Comparison of ENCODE assay signal across 8 cellular contexts in the genomic region with DNA sequence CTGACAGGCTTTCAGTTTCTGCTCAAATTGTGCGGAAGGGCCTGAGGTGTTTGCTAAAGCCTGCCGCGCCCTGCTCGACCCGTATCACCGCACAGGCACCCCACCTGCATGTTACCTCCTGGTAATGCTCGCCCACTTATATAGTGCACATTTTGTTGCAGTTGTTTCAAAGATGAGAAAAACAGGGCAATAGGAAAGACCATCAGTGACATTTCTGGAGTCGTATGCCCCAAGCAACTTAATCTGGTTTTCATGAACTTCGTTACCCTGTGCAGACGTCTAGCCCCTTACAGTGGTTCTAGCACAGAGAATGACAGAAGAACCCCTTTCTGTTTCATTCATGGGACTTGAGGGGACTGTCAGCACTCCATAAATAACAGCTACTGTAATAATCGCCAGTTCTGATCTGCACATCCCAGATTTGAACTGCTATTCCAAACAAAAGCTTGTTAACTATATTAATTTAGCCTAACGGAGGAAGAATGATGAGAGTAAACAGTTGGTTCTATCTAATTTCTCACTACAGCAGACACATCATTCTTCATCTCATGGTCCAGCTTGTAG. TPM values are rescaled to one million over a fixed set of nuclear protein-coding genes. Genes with fewer than 3 reads are reported as not detected.
DNase-seq lines count a peak whose midpoint lies in the region; ATAC-seq and TF ChIP-seq lines count a peak whose summit lies in the region.

No MANE protein-coding gene starts in this region.

- H3K9me3 Mint-ChIP-seq in activated CD4-positive, alpha-beta T cell treated with anti-CD3 and anti-CD28 coated beads, Interleukin-2, amount 10 ng/mL, durations not matched to agents 7 days and 5 days: no peaks in the 10 kb centered on the region
- no peaks in the 10 kb centered on the region for H3K9me3 Mint-ChIP-seq in WTC11

- no peaks in the 10 kb centered on the region for H3K27me3 ChIP-seq in stomach smooth muscle (ENCODE audit: control insufficient read depth in 1 of 2, insufficient read depth in 2 of 2, low read length in 2 of 2)

- ATAC-seq in HG03025 (IDR thresholded peaks at IDR 0.05; ENCODE audit: low FRiP score, unreplicated experiment) (peak; percentile 25), WTC11 (no peak)

- no peak for DNase-seq in activated CD4-positive, alpha-beta T cell treated with anti-CD3 and anti-CD28 coated beads, Interleukin-2, amount 10 ng/mL, durations not matched to agents 7 days and 5 days
- DNase-seq in activated CD4-positive, alpha-beta T cell treated with anti-CD3 and anti-CD28 coated beads, Interleukin-2, amount 50 U/mL, for 1 hour: no peak
- no peak for DNase-seq in WTC11 (ENCODE audit: low spot score)
- no peak for DNase-seq in NCI-H2081 treated with DMSO at 0.1 percent for 48 hours (lab: John Stamatoyannopoulos, UW)
- no peak for DNase-seq in NCI-H69 (lab: John Stamatoyannopoulos, UW)

- peaks cover 21% of the 10 kb centered on the region for H3K36me3 Mint-ChIP-seq in activated CD4-positive, alpha-beta T cell treated with anti-CD3 and anti-CD28 coated beads, Interleukin-2, amount 10 ng/mL, durations not matched to agents 7 days and 5 days (ENCODE audit: low read depth)
- peaks cover 8% of the 10 kb centered on the region for H3K36me3 Mint-ChIP-seq in WTC11

- TF ChIP-seq CTCF in WTC11 (IDR thresholded peaks at IDR 0.05): no peak

- no peaks in the 10 kb centered on the region for H3K9me3 ChIP-seq in stomach smooth muscle (ENCODE audit: control insufficient read depth in 2 of 2, low read length in 2 of 2)

- CTCF ChIA-PET in activated CD4-positive, alpha-beta T cell treated with anti-CD3 and anti-CD28 coated beads, Interleukin-2, amount 10 ng/mL, durations not matched to agents 7 days and 5 days (lab: Charles Lee): interaction anchor here (0.6 to 1.6 kb wide), 6 partner anchors 8 to 334 kb away, joined by 3 to 4 read pairs (median 3); no protein-coding TSS in a partner anchor
- CTCF ChIA-PET in WTC11 (lab: Charles Lee): interaction anchor here (0.7 to 1.1 kb wide), 5 partner anchors 20 to 481 kb away, joined by 3 read pairs; no protein-coding TSS in a partner anchor

- peak overlapping the region; percentile 66 for H3K4me3 ChIP-seq in iPS-11a (ENCODE audit: low read depth, low read length)
- peak overlapping the region; percentile 81 to 85 for H3K4me3 ChIP-seq in stomach smooth muscle (ENCODE audit: low read length in 2 of 2)

- peak overlapping the region; percentile 84 to 86 for H3K9ac ChIP-seq in stomach smooth muscle (ENCODE audit: low read length in 2 of 2)

- peak overlapping the region; percentile 98 for H3K27ac Mint-ChIP-seq in activated CD4-positive, alpha-beta T cell treated with anti-CD3 and anti-CD28 coated beads, Interleukin-2, amount 10 ng/mL, durations not matched to agents 7 days and 5 days
- peak overlapping the region; percentile 78 for H3K27ac Mint-ChIP-seq in WTC11

- peaks cover 4% of the 10 kb centered on the region for H3K27me3 Mint-ChIP-seq in activated CD4-positive, alpha-beta T cell treated with anti-CD3 and anti-CD28 coated beads, Interleukin-2, amount 10 ng/mL, durations not matched to agents 7 days and 5 days
- peaks cover 11% of the 10 kb centered on the region; the same call in 1 of the 2 replicates for H3K27me3 Mint-ChIP-seq in WTC11 (ENCODE audit: low read depth)

- peaks cover 8 to 13% of the 10 kb centered on the region in 2 donors for H3K36me3 ChIP-seq in stomach smooth muscle (ENCODE audit: control insufficient read depth in 2 of 2, insufficient read depth in 2 of 2, low read length in 2 of 2)

- H3K27ac ChIP-seq in stomach smooth muscle (ENCODE audit: low read length): peak overlapping the region; percentile 86

- peaks cover 46% of the 10 kb centered on the region for H3K4me1 Mint-ChIP-seq in activated CD4-positive, alpha-beta T cell treated with anti-CD3 and anti-CD28 coated beads, Interleukin-2, amount 10 ng/mL, durations not matched to agents 7 days and 5 days
- H3K4me1 Mint-ChIP-seq in WTC11: peaks cover 30% of the 10 kb centered on the region

- H3K4me3 Mint-ChIP-seq in activated CD4-positive, alpha-beta T cell treated with anti-CD3 and anti-CD28 coated beads, Interleukin-2, amount 10 ng/mL, durations not matched to agents 7 days and 5 days: peak overlapping the region; percentile 83
- H3K4me3 Mint-ChIP-seq in WTC11: peak overlapping the region; percentile 80

- POLR2A ChIA-PET in activated CD4-positive, alpha-beta T cell treated with anti-CD3 and anti-CD28 coated beads, Interleukin-2, amount 10 ng/mL, durations not matched to agents 7 days and 5 days (lab: Charles Lee): interaction anchor here (0.6 to 1.5 kb wide), 3 partner anchors 106 to 1816 kb away, joined by 3 to 12 read pairs (median 3); a partner anchor contains a TSS
- POLR2A ChIA-PET in WTC11 (lab: Charles Lee): interaction anchor here (0.6 kb wide), 1 partner anchor 109 kb away, joined by 3 read pairs; no protein-coding TSS in a partner anchor

- peaks cover 13% of the 10 kb centered on the region for H3K4me1 ChIP-seq in stomach smooth muscle (ENCODE audit: control insufficient read depth, insufficient read depth, low read length)

TF ChIP-seq in WTC11, 78 proteins besides CTCF, POLR2A, EP300 and RAD21 (continues in another document):
- TF ChIP-seq ZBTB21 (CRISPR knock-in tag; IDR thresholded peaks at IDR 0.05; ENCODE audit: borderline replicate concordance): no peak
- no peak for TF ChIP-seq ZNF416 (CRISPR knock-in tag; IDR thresholded peaks at IDR 0.05)
- TF ChIP-seq ZNF232 (CRISPR knock-in tag; IDR thresholded peaks at IDR 0.05): no peak
- TF ChIP-seq, protein P1, sequence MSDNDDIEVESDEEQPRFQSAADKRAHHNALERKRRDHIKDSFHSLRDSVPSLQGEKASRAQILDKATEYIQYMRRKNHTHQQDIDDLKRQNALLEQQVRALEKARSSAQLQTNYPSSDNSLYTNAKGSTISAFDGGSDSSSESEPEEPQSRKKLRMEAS (CRISPR knock-in tag; IDR thresholded peaks at IDR 0.05): no peak
- TF ChIP-seq, protein P2, sequence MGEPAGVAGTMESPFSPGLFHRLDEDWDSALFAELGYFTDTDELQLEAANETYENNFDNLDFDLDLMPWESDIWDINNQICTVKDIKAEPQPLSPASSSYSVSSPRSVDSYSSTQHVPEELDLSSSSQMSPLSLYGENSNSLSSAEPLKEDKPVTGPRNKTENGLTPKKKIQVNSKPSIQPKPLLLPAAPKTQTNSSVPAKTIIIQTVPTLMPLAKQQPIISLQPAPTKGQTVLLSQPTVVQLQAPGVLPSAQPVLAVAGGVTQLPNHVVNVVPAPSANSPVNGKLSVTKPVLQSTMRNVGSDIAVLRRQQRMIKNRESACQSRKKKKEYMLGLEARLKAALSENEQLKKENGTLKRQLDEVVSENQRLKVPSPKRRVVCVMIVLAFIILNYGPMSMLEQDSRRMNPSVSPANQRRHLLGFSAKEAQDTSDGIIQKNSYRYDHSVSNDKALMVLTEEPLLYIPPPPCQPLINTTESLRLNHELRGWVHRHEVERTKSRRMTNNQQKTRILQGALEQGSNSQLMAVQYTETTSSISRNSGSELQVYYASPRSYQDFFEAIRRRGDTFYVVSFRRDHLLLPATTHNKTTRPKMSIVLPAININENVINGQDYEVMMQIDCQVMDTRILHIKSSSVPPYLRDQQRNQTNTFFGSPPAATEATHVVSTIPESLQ (CRISPR knock-in tag; IDR thresholded peaks at IDR 0.05): no peak
- TF ChIP-seq NR1H2 (CRISPR knock-in tag; IDR thresholded peaks at IDR 0.05): no peak
- TF ChIP-seq, protein P3, sequence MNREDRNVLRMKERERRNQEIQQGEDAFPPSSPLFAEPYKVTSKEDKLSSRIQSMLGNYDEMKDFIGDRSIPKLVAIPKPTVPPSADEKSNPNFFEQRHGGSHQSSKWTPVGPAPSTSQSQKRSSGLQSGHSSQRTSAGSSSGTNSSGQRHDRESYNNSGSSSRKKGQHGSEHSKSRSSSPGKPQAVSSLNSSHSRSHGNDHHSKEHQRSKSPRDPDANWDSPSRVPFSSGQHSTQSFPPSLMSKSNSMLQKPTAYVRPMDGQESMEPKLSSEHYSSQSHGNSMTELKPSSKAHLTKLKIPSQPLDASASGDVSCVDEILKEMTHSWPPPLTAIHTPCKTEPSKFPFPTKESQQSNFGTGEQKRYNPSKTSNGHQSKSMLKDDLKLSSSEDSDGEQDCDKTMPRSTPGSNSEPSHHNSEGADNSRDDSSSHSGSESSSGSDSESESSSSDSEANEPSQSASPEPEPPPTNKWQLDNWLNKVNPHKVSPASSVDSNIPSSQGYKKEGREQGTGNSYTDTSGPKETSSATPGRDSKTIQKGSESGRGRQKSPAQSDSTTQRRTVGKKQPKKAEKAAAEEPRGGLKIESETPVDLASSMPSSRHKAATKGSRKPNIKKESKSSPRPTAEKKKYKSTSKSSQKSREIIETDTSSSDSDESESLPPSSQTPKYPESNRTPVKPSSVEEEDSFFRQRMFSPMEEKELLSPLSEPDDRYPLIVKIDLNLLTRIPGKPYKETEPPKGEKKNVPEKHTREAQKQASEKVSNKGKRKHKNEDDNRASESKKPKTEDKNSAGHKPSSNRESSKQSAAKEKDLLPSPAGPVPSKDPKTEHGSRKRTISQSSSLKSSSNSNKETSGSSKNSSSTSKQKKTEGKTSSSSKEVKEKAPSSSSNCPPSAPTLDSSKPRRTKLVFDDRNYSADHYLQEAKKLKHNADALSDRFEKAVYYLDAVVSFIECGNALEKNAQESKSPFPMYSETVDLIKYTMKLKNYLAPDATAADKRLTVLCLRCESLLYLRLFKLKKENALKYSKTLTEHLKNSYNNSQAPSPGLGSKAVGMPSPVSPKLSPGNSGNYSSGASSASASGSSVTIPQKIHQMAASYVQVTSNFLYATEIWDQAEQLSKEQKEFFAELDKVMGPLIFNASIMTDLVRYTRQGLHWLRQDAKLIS (CRISPR knock-in tag; IDR thresholded peaks at IDR 0.05; ENCODE audit: borderline replicate concordance): no peak
- TF ChIP-seq CREM (CRISPR knock-in tag; IDR thresholded peaks at IDR 0.05): no peak
- TF ChIP-seq, protein P4, sequence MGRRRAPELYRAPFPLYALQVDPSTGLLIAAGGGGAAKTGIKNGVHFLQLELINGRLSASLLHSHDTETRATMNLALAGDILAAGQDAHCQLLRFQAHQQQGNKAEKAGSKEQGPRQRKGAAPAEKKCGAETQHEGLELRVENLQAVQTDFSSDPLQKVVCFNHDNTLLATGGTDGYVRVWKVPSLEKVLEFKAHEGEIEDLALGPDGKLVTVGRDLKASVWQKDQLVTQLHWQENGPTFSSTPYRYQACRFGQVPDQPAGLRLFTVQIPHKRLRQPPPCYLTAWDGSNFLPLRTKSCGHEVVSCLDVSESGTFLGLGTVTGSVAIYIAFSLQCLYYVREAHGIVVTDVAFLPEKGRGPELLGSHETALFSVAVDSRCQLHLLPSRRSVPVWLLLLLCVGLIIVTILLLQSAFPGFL (CRISPR knock-in tag; IDR thresholded peaks at IDR 0.05; ENCODE audit: borderline replicate concordance): no peak
- no peak for TF ChIP-seq FOXK1 (CRISPR knock-in tag; IDR thresholded peaks at IDR 0.05)
- no peak for TF ChIP-seq SMAD4 (CRISPR knock-in tag; IDR thresholded peaks at IDR 0.05)

RNA-seq across cellular contexts. Expression of a gene that starts 0.9 kb away (rescaled TPM):
- total RNA-seq in activated CD4-positive, alpha-beta T cell treated with anti-CD3 and anti-CD28 coated beads, Interleukin-2, amount 10 ng/mL, durations not matched to agents 7 days and 5 days: 10 to 100 TPM; 60.0 to 65.9 TPM
- 56.8 to 72.6 TPM (median 68.2 TPM) in 3 replicates for total RNA-seq in WTC11 (2021)
